Comparison of ENCODE assay signal across 1 cellular context in genomic region chr9:127972316-127972871, GRCh38.
TF ChIP-seq lines count a peak whose summit lies in the region.

No MANE protein-coding gene starts in this region.

TF ChIP-seq in H1, 55 proteins besides CTCF, POLR2A, EP300 and RAD21:
- TF ChIP-seq MAX (IDR thresholded peaks at IDR 0.05) (no peak), JUN (IDR thresholded peaks at IDR 0.05; ENCODE audit: low read depth, low read length) (no peak), ATF3 (IDR thresholded peaks at IDR 0.05; ENCODE audit: insufficient read depth, low read depth, low read length) (no peak), SUZ12 (IDR thresholded peaks at IDR 0.05; ENCODE audit: low read length) (no peak), EGR1 (IDR thresholded peaks at IDR 0.05; ENCODE audit: borderline replicate concordance, low read depth, low read length) (no peak), RXRA (IDR thresholded peaks at IDR 0.05; ENCODE audit: insufficient read depth, low read depth, low read length) (no peak), CHD7 (IDR thresholded peaks at IDR 0.05; ENCODE audit: insufficient replicate concordance, low read length) (no peak), USF2 (IDR thresholded peaks at IDR 0.05; ENCODE audit: low read length) (no peak)
TF ChIP-seq in H1: peak in this region for 0.
